Comparison of ENCODE assay signal across 8 cellular contexts in the genomic region with DNA sequence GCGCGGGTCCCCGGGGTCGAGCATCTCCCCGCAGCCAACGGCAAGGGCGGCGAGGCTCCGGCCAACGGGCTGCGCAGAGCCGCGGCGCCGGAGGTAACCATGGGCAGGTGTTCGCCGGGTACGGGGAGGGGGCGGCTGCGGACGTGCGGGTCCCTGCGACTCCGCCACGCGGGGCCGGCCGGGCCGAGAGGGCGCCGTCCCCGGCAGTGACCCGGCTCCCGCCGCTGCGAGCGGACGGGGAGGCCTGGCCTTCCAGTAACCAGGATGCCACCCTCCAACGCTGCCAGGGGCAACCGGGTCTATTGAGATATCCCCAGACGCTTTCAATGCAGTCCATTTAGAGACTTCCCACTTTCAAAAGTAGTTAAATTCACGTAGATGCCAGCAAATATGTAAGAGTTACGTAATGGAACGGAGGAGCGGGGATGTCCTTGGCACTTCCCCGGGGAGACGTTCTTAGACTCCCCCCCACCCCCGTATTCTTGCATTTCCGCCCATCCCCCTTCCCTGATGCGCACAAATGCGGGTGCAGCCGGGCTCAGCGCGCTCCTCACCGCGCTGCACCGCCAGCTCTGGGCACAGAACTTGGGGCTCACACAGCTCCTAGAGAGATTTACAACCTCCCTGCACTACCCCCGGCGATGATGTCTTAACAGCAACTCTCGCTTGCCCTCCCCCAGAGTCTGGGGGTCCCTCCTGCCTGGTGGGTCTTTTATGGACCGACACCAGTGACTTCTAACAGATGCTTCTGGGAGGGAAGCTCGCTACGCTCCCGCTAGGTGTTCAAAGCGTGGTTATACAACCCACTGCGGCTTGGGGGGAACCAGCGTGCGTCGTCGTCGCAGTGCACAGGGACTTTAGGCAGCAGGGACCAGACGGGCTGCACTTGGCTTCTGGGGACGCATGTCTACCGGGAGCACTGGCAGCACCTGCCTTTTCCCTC. TPM values are rescaled to one million over a fixed set of nuclear protein-coding genes. Genes with fewer than 3 reads are reported as not detected.
DNase-seq lines count a peak whose midpoint lies in the region; ATAC-seq and FAIRE-seq lines count a peak whose summit lies in the region.

No MANE protein-coding gene starts in this region.

- no peaks in the 10 kb centered on the region for H3K9me3 ChIP-seq in CD4-positive, alpha-beta memory T cell (ENCODE audit: control insufficient read depth in 1 of 2, low read length in 2 of 2)
- H3K9me3 ChIP-seq in right cardiac atrium (ENCODE audit: control insufficient read depth, low read length), result no peaks in the 10 kb centered on the region
- no peaks in the 10 kb centered on the region for H3K9me3 ChIP-seq in skeletal muscle tissue (ENCODE audit: control insufficient read depth in 3 of 3, low read length in 3 of 3)

- H3K9me3 Mint-ChIP-seq in CD4-positive, alpha-beta memory T cell, result no peaks in the 10 kb centered on the region
- H3K9me3 Mint-ChIP-seq in activated naive CD4-positive, alpha-beta T cell treated with anti-CD3 and anti-CD28 coated beads, Interleukin-2, amount 10 ng/mL, durations not matched to agents 7 days and 5 days, result no peaks in the 10 kb centered on the region

- H3K36me3 Mint-ChIP-seq in CD4-positive, alpha-beta memory T cell, result peaks cover 0 to 11% of the 10 kb centered on the region in 2 donors
- H3K36me3 Mint-ChIP-seq in activated naive CD4-positive, alpha-beta T cell treated with anti-CD3 and anti-CD28 coated beads, Interleukin-2, amount 10 ng/mL, durations not matched to agents 7 days and 5 days, result no peaks in the 10 kb centered on the region

- DNase-seq in CD4-positive, alpha-beta memory T cell, result peak; percentile 36 to 75 (median 38)
- peak; percentile 40 for DNase-seq in NCI-H1092 treated with DMSO at 0.1 percent for 48 hours (lab: John Stamatoyannopoulos, UW)
- DNase-seq in activated naive CD4-positive, alpha-beta T cell treated with anti-CD3 and anti-CD28 coated beads, Interleukin-2, amount 10 ng/mL, durations not matched to agents 7 days and 5 days, result no peak
- peak in 2 of 3 donors; percentile 53 to 54 for DNase-seq in right cardiac atrium
- DNase-seq in AG08396 (ENCODE audit: low spot score), result no peak
- no peak for DNase-seq in HTR-8/SVneo (ENCODE audit: insufficient read length, low spot score)

- WGBS in right cardiac atrium, result 7% methylated on average over 74 of the region's 74 CpGs

- H3K4me3 Mint-ChIP-seq in CD4-positive, alpha-beta memory T cell, result peak overlapping the region; percentile 92 to 97 (median 94)
- H3K4me3 Mint-ChIP-seq in activated naive CD4-positive, alpha-beta T cell treated with anti-CD3 and anti-CD28 coated beads, Interleukin-2, amount 10 ng/mL, durations not matched to agents 7 days and 5 days, result peak overlapping the region; percentile 70

- peak overlapping the region in 1 of 3 donors; percentile 33 for H3K9ac ChIP-seq in skeletal muscle tissue (ENCODE audit: low read depth in 1 of 3, low read length in 3 of 3)

- H3K27ac Mint-ChIP-seq in CD4-positive, alpha-beta memory T cell, result peak overlapping the region; percentile 86 to 97 (median 91)
- H3K27ac Mint-ChIP-seq in activated naive CD4-positive, alpha-beta T cell treated with anti-CD3 and anti-CD28 coated beads, Interleukin-2, amount 10 ng/mL, durations not matched to agents 7 days and 5 days, result no peak overlapping the region

- peaks cover 30 to 59% (median 47%) of the 10 kb centered on the region in 4 donors for H3K4me1 Mint-ChIP-seq in CD4-positive, alpha-beta memory T cell
- H3K4me1 Mint-ChIP-seq in activated naive CD4-positive, alpha-beta T cell treated with anti-CD3 and anti-CD28 coated beads, Interleukin-2, amount 10 ng/mL, durations not matched to agents 7 days and 5 days, result peaks cover 26% of the 10 kb centered on the region

- peaks cover 44% of the 10 kb centered on the region for H3K4me1 ChIP-seq in CD4-positive, alpha-beta memory T cell (ENCODE audit: insufficient read depth, low read length)
- H3K4me1 ChIP-seq in right cardiac atrium (ENCODE audit: control insufficient read depth, insufficient read depth, low read length), result no peaks in the 10 kb centered on the region
- no peaks in the 10 kb centered on the region for H3K4me1 ChIP-seq in skeletal muscle tissue (ENCODE audit: control insufficient read depth in 3 of 3, insufficient read depth in 3 of 3, low read length in 3 of 3)

- POLR2A ChIA-PET in CD4-positive, alpha-beta memory T cell (lab: Charles Lee; ENCODE audit: partially characterized antibody), result no interaction called here

- intact Hi-C loops in CD4-positive, alpha-beta memory T cell (cut with micrococcal nuclease), result loop anchor here (2.0 to 5.0 kb wide), 3 partner anchors 106 to 908 kb away; no protein-coding TSS in a partner anchor
- intact Hi-C loops in right cardiac atrium (cut with DNase I), result no loop called here

- H3K36me3 ChIP-seq in CD4-positive, alpha-beta memory T cell (ENCODE audit: insufficient read depth, low read length), result no peaks in the 10 kb centered on the region
- no peaks in the 10 kb centered on the region for H3K36me3 ChIP-seq in skeletal muscle tissue (ENCODE audit: control insufficient read depth in 3 of 3, insufficient read depth in 3 of 3, low read length in 3 of 3)

- ATAC-seq in GM19463 (IDR thresholded peaks at IDR 0.05; ENCODE audit: unreplicated experiment) (peak; percentile 10), right cardiac atrium (peak; percentile 37 to 51)

- H3K4me3 ChIP-seq in CD4-positive, alpha-beta memory T cell (ENCODE audit: low read length in 2 of 2), result peak overlapping the region; percentile 50 to 65
- H3K4me3 ChIP-seq in right cardiac atrium (ENCODE audit: low read length) (peak overlapping the region; percentile 70), skeletal muscle tissue (ENCODE audit: low read length in 3 of 3) (peak overlapping the region; percentile 43 to 52 (median 45))

- no peaks in the 10 kb centered on the region for H3K27me3 ChIP-seq in CD4-positive, alpha-beta memory T cell (ENCODE audit: insufficient read depth, low read length)
- peaks cover 5% of the 10 kb centered on the region for H3K27me3 ChIP-seq in right cardiac atrium (ENCODE audit: control insufficient read depth, insufficient read depth)
- peaks cover 35 to 44% (median 38%) of the 10 kb centered on the region in 3 donors for H3K27me3 ChIP-seq in skeletal muscle tissue (ENCODE audit: control insufficient read depth in 3 of 3, insufficient read depth in 3 of 3, low read length in 3 of 3)

- H3K27ac ChIP-seq in CD4-positive, alpha-beta memory T cell (ENCODE audit: low read depth, low read length), result peak overlapping the region; percentile 58
- H3K27ac ChIP-seq in right cardiac atrium (ENCODE audit: low read length) (no peak overlapping the region), skeletal muscle tissue (ENCODE audit: low read depth, low read length) (no peak overlapping the region)

- H3K27me3 Mint-ChIP-seq in CD4-positive, alpha-beta memory T cell, result peaks cover 2 to 8% of the 10 kb centered on the region in 2 donors
- peaks cover 44% of the 10 kb centered on the region for H3K27me3 Mint-ChIP-seq in activated naive CD4-positive, alpha-beta T cell treated with anti-CD3 and anti-CD28 coated beads, Interleukin-2, amount 10 ng/mL, durations not matched to agents 7 days and 5 days

- CTCF ChIA-PET in CD4-positive, alpha-beta memory T cell (lab: Charles Lee; ENCODE audit: partially characterized antibody), result interaction anchor here (0.7 kb wide), 1 partner anchor 155 kb away, joined by 5 read pairs; no protein-coding TSS in a partner anchor
- CTCF ChIA-PET in activated naive CD4-positive, alpha-beta T cell treated with anti-CD3 and anti-CD28 coated beads, Interleukin-2, amount 10 ng/mL, durations not matched to agents 7 days and 5 days (lab: Charles Lee), result no interaction called here

- FAIRE-seq in HTR-8/SVneo (lab: Jason Lieb, UNC), result no peak

RNA-seq across cellular contexts. Expression of a gene that starts 0.7 kb away (rescaled TPM):
- total RNA-seq in CD4-positive, alpha-beta memory T cell, result 1 to 10 TPM; 8.8 to 9.9 TPM
- polyA plus RNA-seq in CD4-positive, alpha-beta memory T cell, result 1 to 10 TPM; 2.1 to 2.2 TPM
- total RNA-seq in right cardiac atrium (10 to 100 TPM in 1 of 4 donors, 1 to 10 TPM in 3; 1.8 to 12.8 (median 6.7) TPM), skeletal muscle tissue (not detected)
- polyA plus RNA-seq in right cardiac atrium, result 4.7 TPM

Comparison
In these comparisons a context has a peak if more than half of its experiments do, and no peak if none do; other contexts are left out.
1. DNase-seq: peak in CD4-positive, alpha-beta memory T cell (5 of 5), NCI-H1092 treated with DMSO at 0.1 percent for 48 hours (single experiment) and right cardiac atrium (2 of 3); none in activated naive CD4-positive, alpha-beta T cell treated with anti-CD3 and anti-CD28 coated beads, Interleukin-2, amount 10 ng/mL, durations not matched to agents 7 days and 5 days (single experiment), AG08396 (single experiment) and HTR-8/SVneo (single experiment).
2. Peak in every context shown above with its lines, with median percentiles within 50 percentile points of each other: H3K4me3 ChIP-seq.